17 cellular contexts compared by ENCODE assay signal in the genomic region with DNA sequence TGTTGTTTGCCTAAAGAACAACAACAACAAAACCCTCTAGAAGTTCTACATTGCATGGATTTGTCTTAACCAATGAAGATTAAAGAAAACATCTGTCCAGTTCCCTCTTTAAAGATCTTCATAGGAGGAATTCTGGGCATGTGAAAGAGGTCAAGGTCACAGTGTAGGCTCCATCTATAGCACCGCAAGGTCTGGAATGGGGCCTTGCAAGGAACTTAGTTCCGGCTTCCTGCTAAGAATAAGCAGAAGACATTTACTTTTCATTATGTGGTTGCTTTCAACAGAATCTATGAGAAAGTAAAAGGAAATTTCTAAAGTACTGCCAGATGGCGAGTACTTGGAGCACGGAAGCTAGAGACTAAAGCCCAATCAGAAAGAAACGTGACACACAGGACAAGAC.
"Had no signal": no experiment of that assay in that cellular context is flagged by ENCODE, and none has a peak within 500 bp of the region (broad histone marks: within the 10 kb centered on the region; RNA-seq: fewer than 3 reads in every experiment).

No MANE protein-coding gene starts in this region.

- H3K27ac ChIP-seq: epithelial cell of prostate, neutrophil, tibial artery had no signal

- H3K9me3 ChIP-seq: neutrophil, tibial artery had no signal

- H3K27me3 ChIP-seq: neutrophil, tibial artery had no signal

- H3K4me3 ChIP-seq: lung, tibial artery had no signal

- H3K36me3 ChIP-seq: neutrophil, tibial artery had no signal

- FAIRE-seq: islet of Langerhans, urothelium cell line had no signal

- DNase-seq: activated CD4-positive, alpha-beta T cell treated with anti-CD3 and anti-CD28 coated beads, Interleukin-2, amount 50 U/mL, for 1 hour; activated CD8-positive, alpha-beta memory T cell treated with anti-CD3 and anti-CD28 coated beads for 24 hours; activated naive CD8-positive, alpha-beta T cell treated with anti-CD3 and anti-CD28 coated beads for 36 hours; amygdala; effector memory CD4-positive, alpha-beta T cell; left colon; posterior cingulate gyrus; retina; stimulated activated CD4-positive, alpha-beta T cell treated with anti-CD3 and anti-CD28 coated beads, Interleukin-15, amount 100 ng/mL, for 24 hours; stimulated activated CD4-positive, alpha-beta T cell treated with anti-CD3 and anti-CD28 coated beads, Interleukin-4, amount 100 ng/mL, for 1 hour; stimulated activated naive B cell treated with anti-CD40 and anti-IgM and Interleukin-4, amounts not matched to agents 10 μg/mL and 1 μg/mL and 100 μg/mL, for 72 hours; tibial artery had no signal
